9 cellular contexts compared by ENCODE assay signal in the genomic region with DNA sequence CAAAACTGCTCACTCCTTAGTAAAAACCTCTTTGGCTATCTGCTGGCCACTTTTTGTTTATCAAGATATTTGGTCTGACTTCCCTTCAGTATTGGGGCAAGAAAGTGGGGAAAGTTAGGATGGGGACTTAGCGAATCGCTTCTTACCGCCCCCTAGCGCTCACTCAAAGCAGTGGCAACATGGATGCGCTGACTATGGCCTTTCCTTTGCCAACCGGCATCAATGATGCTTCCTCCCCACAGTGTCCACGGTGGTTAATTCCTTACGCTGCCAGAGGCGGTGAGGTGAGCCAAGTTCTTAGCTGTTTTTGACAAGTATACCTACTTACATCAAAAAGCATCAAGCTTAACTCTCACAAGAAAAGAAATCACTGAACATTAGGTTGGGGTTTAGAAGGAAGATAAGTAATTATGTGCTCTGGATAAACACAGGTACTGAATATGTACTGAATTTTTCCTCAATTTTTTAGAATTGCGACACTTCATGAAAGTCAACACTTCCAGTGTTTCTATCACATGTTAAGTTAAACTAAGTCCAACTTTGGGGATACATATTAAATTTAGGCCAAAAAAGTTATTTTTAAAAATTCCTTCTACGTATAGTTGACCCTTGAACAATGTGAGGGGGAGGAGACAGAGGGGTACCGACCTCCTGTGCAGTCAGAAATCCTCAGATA.
A peak's percentile ranks its signal among the peaks of the same experiment; 100 is the strongest.
DNase-seq lines count a peak whose midpoint lies in the region; ATAC-seq, FAIRE-seq and TF ChIP-seq lines count a peak whose summit lies in the region.
"Had no signal": no experiment of that assay in that cellular context is flagged by ENCODE, and none has a peak within 500 bp of the region (broad histone marks: within the 10 kb centered on the region; RNA-seq: fewer than 3 reads in every experiment).

No MANE protein-coding gene starts in this region.

- H3K9ac ChIP-seq in GM23248 = no peak overlapping the region
- no peak overlapping the region for H3K9ac ChIP-seq in kidney (ENCODE audit: low read length in 2 of 2)

- no peak overlapping the region for H3K27ac Mint-ChIP-seq in WTC11

- no peak overlapping the region for H3K4me3 Mint-ChIP-seq in WTC11

- DNase-seq in AG09309 (ENCODE audit: low read depth) = no peak
- peak; percentile 52 for DNase-seq in GM23248
- DNase-seq in WTC11 (ENCODE audit: low spot score) = peak; percentile 81
- DNase-seq in kidney = no peak
- no peak for DNase-seq in occipital lobe (lab: John Stamatoyannopoulos, UW)
- no peak for DNase-seq in mucosa of descending colon
- DNase-seq in GM12892 (ENCODE audit: insufficient read length) = no peak

- H3K27ac ChIP-seq in GM23248 = no peak overlapping the region
- no peak overlapping the region for H3K27ac ChIP-seq in kidney (ENCODE audit: low read depth in 2 of 2, low read length in 2 of 2)

- intact Hi-C loops in kidney (cut with DNase I) (no loop called here), mucosa of descending colon (cut with DNase I, micrococcal nuclease) (loop anchor here in 1 of 2 donors (2.0 kb wide), 1 partner anchor 24 kb away; no protein-coding TSS in a partner anchor)

- peak; percentile 100 for ATAC-seq in WTC11
- ATAC-seq in GM21529 (IDR thresholded peaks at IDR 0.05; ENCODE audit: unreplicated experiment) = no peak
- no peak for ATAC-seq in mucosa of descending colon

- H3K36me3 ChIP-seq in GM23248 (ENCODE audit: low read depth) = no peaks in the 10 kb centered on the region
- H3K36me3 ChIP-seq in kidney (ENCODE audit: control insufficient read depth in 1 of 2, insufficient read depth in 2 of 2, low read length in 2 of 2) = no peaks in the 10 kb centered on the region
- H3K36me3 ChIP-seq in mucosa of descending colon (ENCODE audit: low read depth) = no peaks in the 10 kb centered on the region

- TF ChIP-seq CTCF in AG09309 (IDR thresholded peaks at IDR 0.05; ENCODE audit: control insufficient read depth, insufficient read depth, low read depth, low read length, missing control alignments) = peak; percentile 29
- peak; percentile 77 for TF ChIP-seq CTCF in WTC11 (IDR thresholded peaks at IDR 0.05)
- peak; percentile 25 for TF ChIP-seq CTCF in kidney (IDR thresholded peaks at IDR 0.05; ENCODE audit: borderline replicate concordance, extremely low read depth, insufficient read depth)
- TF ChIP-seq CTCF in mucosa of descending colon (IDR thresholded peaks at IDR 0.05) = no peak

- TF ChIP-seq POLR2A in GM12892 (IDR thresholded peaks at IDR 0.05; ENCODE audit: low read depth, low read length) = no peak

- H4K20me1 ChIP-seq in GM23248 (ENCODE audit: insufficient read depth) = no peaks in the 10 kb centered on the region

- POLR2A ChIA-PET in WTC11 (lab: Charles Lee) = no interaction called here

- peaks cover 26% of the 10 kb centered on the region for H3F3A ChIP-seq in GM23248 (ENCODE audit: insufficient read depth)

- in situ Hi-C loops in GM23248 (cut with MboI) = no loop called here

- H3K27me3 ChIP-seq in GM23248 (replicated peaks; ENCODE audit: insufficient read depth) = no peaks in the 10 kb centered on the region

- no peak for FAIRE-seq in kidney (lab: Jason Lieb, UNC)
- no peak for FAIRE-seq in GM12892 (lab: Jason Lieb, UNC)
- FAIRE-seq: frontal cortex had no signal

- H3K4me2 ChIP-seq in GM23248 (ENCODE audit: unreplicated experiment) = peak overlapping the region; percentile 46

- H3K36me3 Mint-ChIP-seq in WTC11 = peaks cover 5% of the 10 kb centered on the region; the same call in 1 of the 2 replicates

- no peak overlapping the region for H2AFZ ChIP-seq in GM23248

- H3K9me3 Mint-ChIP-seq in WTC11 = peaks cover 6% of the 10 kb centered on the region; the same call in 1 of the 2 replicates

- H3K79me2 ChIP-seq in GM23248 (ENCODE audit: insufficient read depth) = no peaks in the 10 kb centered on the region

- WGBS in GM23248 (ENCODE audit: low coverage in 1 of 2, low lambda C conversion rate in 2 of 2, missing lambda C conversion rate in 2 of 2), 2 experiments = 58 to 69% methylated on average over 12 of the region's 12 CpGs

- H3K9me3 ChIP-seq in GM23248 (ENCODE audit: low read depth) (no peaks in the 10 kb centered on the region), kidney (ENCODE audit: control insufficient read depth in 1 of 2, low read length in 2 of 2) (no peaks in the 10 kb centered on the region), mucosa of descending colon (no peaks in the 10 kb centered on the region)

- peaks cover 38% of the 10 kb centered on the region for H3K4me1 ChIP-seq in GM23248 (ENCODE audit: insufficient read depth)
- peaks cover 0 to 3% of the 10 kb centered on the region in 2 donors for H3K4me1 ChIP-seq in kidney (ENCODE audit: control insufficient read depth in 1 of 2, insufficient read depth in 1 of 2, low read depth in 1 of 2, low read length in 2 of 2)
- peaks cover 5% of the 10 kb centered on the region for H3K4me1 ChIP-seq in mucosa of descending colon (ENCODE audit: low read depth)

- H3K4me3 ChIP-seq in AG09309 (ENCODE audit: control insufficient read depth, low read depth, low read length) (no peak overlapping the region), GM23248 (no peak overlapping the region), kidney (ENCODE audit: low read length in 2 of 2) (no peak overlapping the region), mucosa of descending colon (no peak overlapping the region)

- H3K27me3 Mint-ChIP-seq in WTC11 (ENCODE audit: low read depth) = no peaks in the 10 kb centered on the region

- peaks cover 19% of the 10 kb centered on the region for H3K4me1 Mint-ChIP-seq in WTC11

- CTCF ChIA-PET in WTC11 (lab: Charles Lee) = interaction anchor here (0.5 to 1.1 kb wide), 28 partner anchors 10 to 552 kb away, joined by 3 to 11 read pairs (median 3); no protein-coding TSS in a partner anchor

- H3K9me2 ChIP-seq in GM23248 (ENCODE audit: insufficient read depth) = no peaks in the 10 kb centered on the region

TF ChIP-seq in WTC11, 78 proteins besides CTCF, POLR2A, EP300 and RAD21 (continues in another document):
- TF ChIP-seq, protein P1, sequence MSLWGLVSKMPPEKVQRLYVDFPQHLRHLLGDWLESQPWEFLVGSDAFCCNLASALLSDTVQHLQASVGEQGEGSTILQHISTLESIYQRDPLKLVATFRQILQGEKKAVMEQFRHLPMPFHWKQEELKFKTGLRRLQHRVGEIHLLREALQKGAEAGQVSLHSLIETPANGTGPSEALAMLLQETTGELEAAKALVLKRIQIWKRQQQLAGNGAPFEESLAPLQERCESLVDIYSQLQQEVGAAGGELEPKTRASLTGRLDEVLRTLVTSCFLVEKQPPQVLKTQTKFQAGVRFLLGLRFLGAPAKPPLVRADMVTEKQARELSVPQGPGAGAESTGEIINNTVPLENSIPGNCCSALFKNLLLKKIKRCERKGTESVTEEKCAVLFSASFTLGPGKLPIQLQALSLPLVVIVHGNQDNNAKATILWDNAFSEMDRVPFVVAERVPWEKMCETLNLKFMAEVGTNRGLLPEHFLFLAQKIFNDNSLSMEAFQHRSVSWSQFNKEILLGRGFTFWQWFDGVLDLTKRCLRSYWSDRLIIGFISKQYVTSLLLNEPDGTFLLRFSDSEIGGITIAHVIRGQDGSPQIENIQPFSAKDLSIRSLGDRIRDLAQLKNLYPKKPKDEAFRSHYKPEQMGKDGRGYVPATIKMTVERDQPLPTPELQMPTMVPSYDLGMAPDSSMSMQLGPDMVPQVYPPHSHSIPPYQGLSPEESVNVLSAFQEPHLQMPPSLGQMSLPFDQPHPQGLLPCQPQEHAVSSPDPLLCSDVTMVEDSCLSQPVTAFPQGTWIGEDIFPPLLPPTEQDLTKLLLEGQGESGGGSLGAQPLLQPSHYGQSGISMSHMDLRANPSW (CRISPR knock-in tag; conservative IDR thresholded peaks at IDR 0.05; ENCODE audit: low read depth) = no peak
- TF ChIP-seq ZNF396 (CRISPR knock-in tag; IDR thresholded peaks at IDR 0.05; ENCODE audit: borderline replicate concordance) (no peak), ZNF138 (CRISPR knock-in tag; conservative IDR thresholded peaks at IDR 0.05) (no peak), KAT7 (CRISPR knock-in tag; IDR thresholded peaks at IDR 0.05; ENCODE audit: borderline replicate concordance) (no peak), ZBTB21 (CRISPR knock-in tag; IDR thresholded peaks at IDR 0.05; ENCODE audit: borderline replicate concordance) (no peak), MYBL2 (CRISPR knock-in tag; IDR thresholded peaks at IDR 0.05) (no peak)
- TF ChIP-seq, protein P2, sequence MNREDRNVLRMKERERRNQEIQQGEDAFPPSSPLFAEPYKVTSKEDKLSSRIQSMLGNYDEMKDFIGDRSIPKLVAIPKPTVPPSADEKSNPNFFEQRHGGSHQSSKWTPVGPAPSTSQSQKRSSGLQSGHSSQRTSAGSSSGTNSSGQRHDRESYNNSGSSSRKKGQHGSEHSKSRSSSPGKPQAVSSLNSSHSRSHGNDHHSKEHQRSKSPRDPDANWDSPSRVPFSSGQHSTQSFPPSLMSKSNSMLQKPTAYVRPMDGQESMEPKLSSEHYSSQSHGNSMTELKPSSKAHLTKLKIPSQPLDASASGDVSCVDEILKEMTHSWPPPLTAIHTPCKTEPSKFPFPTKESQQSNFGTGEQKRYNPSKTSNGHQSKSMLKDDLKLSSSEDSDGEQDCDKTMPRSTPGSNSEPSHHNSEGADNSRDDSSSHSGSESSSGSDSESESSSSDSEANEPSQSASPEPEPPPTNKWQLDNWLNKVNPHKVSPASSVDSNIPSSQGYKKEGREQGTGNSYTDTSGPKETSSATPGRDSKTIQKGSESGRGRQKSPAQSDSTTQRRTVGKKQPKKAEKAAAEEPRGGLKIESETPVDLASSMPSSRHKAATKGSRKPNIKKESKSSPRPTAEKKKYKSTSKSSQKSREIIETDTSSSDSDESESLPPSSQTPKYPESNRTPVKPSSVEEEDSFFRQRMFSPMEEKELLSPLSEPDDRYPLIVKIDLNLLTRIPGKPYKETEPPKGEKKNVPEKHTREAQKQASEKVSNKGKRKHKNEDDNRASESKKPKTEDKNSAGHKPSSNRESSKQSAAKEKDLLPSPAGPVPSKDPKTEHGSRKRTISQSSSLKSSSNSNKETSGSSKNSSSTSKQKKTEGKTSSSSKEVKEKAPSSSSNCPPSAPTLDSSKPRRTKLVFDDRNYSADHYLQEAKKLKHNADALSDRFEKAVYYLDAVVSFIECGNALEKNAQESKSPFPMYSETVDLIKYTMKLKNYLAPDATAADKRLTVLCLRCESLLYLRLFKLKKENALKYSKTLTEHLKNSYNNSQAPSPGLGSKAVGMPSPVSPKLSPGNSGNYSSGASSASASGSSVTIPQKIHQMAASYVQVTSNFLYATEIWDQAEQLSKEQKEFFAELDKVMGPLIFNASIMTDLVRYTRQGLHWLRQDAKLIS (CRISPR knock-in tag; IDR thresholded peaks at IDR 0.05; ENCODE audit: borderline replicate concordance) = no peak

Comparison
In these comparisons a context has a peak if more than half of its experiments do, and no peak if none do; other contexts are left out.
1. DNase-seq: peak in GM23248 (single experiment) and WTC11 (single experiment); none in AG09309 (single experiment), kidney (single experiment), occipital lobe (single experiment), mucosa of descending colon (0 of 3) and GM12892 (single experiment).